Comparison of ENCODE assay signal across 8 cellular contexts in genomic region chr19:47514151-47514868, GRCh38.
DNase-seq lines count a peak whose midpoint lies in the region; ATAC-seq and TF ChIP-seq lines count a peak whose summit lies in the region.

No MANE protein-coding gene starts in this region.

- ATAC-seq in HG02588 (IDR thresholded peaks at IDR 0.05; ENCODE audit: unreplicated experiment): no peak

- peak overlapping the region; percentile 98 for H3K27ac Mint-ChIP-seq in activated naive CD4-positive, alpha-beta T cell treated with anti-CD3 and anti-CD28 coated beads, Interleukin-2, amount 10 ng/mL, durations not matched to agents 7 days and 5 days

- H3K4me3 ChIP-seq in fibroblast of mammary gland (ENCODE audit: control insufficient read depth, low read depth, low read length): peak overlapping the region; percentile 100
- H3K4me3 ChIP-seq in retinal pigment epithelial cell (ENCODE audit: low read length): peak overlapping the region; percentile 99

- peak overlapping the region; percentile 98 for H3K4me3 Mint-ChIP-seq in activated naive CD4-positive, alpha-beta T cell treated with anti-CD3 and anti-CD28 coated beads, Interleukin-2, amount 10 ng/mL, durations not matched to agents 7 days and 5 days

- peak; percentile 26 for DNase-seq in activated naive CD4-positive, alpha-beta T cell treated with anti-CD3 and anti-CD28 coated beads, Interleukin-2, amount 10 ng/mL, durations not matched to agents 7 days and 5 days
- DNase-seq in activated naive CD4-positive, alpha-beta T cell treated with Interleukin-2 at 50 U/mL for 16 hours: no peak
- DNase-seq in T follicular helper cell (ENCODE audit: low read depth): peak; percentile 12
- DNase-seq in fibroblast of mammary gland (ENCODE audit: low read depth): no peak
- DNase-seq in retinal pigment epithelial cell (ENCODE audit: low read depth): no peak
- no peak for DNase-seq in cortex of kidney (lab: John Stamatoyannopoulos, UW)
- no peak for DNase-seq in HuH-7 (ENCODE audit: low spot score)

- CTCF ChIA-PET in activated naive CD4-positive, alpha-beta T cell treated with anti-CD3 and anti-CD28 coated beads, Interleukin-2, amount 10 ng/mL, durations not matched to agents 7 days and 5 days (lab: Charles Lee): interaction anchor here (1.0 to 3.0 kb wide), 3 partner anchors 78 to 195 kb away, joined by 3 to 14 read pairs (median 3); no protein-coding TSS in a partner anchor

- peaks cover 8% of the 10 kb centered on the region for H3K27me3 Mint-ChIP-seq in activated naive CD4-positive, alpha-beta T cell treated with anti-CD3 and anti-CD28 coated beads, Interleukin-2, amount 10 ng/mL, durations not matched to agents 7 days and 5 days

- no peaks in the 10 kb centered on the region for H3K9me3 Mint-ChIP-seq in activated naive CD4-positive, alpha-beta T cell treated with anti-CD3 and anti-CD28 coated beads, Interleukin-2, amount 10 ng/mL, durations not matched to agents 7 days and 5 days

- TF ChIP-seq CTCF in fibroblast of mammary gland (conservative IDR thresholded peaks at IDR 0.05; ENCODE audit: control insufficient read depth, insufficient read depth, low read depth, low read length) (no peak), retinal pigment epithelial cell (conservative IDR thresholded peaks at IDR 0.05; ENCODE audit: low read depth, low read length) (no peak)

- peaks cover 89% of the 10 kb centered on the region for H3K4me1 Mint-ChIP-seq in activated naive CD4-positive, alpha-beta T cell treated with anti-CD3 and anti-CD28 coated beads, Interleukin-2, amount 10 ng/mL, durations not matched to agents 7 days and 5 days

- peaks cover 16% of the 10 kb centered on the region for H3K36me3 Mint-ChIP-seq in activated naive CD4-positive, alpha-beta T cell treated with anti-CD3 and anti-CD28 coated beads, Interleukin-2, amount 10 ng/mL, durations not matched to agents 7 days and 5 days

Comparison
In these comparisons a context has a peak if more than half of its experiments do, and no peak if none do; other contexts are left out.
1. DNase-seq: peak in activated naive CD4-positive, alpha-beta T cell treated with anti-CD3 and anti-CD28 coated beads, Interleukin-2, amount 10 ng/mL, durations not matched to agents 7 days and 5 days (single experiment) and T follicular helper cell (single experiment); none in activated naive CD4-positive, alpha-beta T cell treated with Interleukin-2 at 50 U/mL for 16 hours (single experiment), fibroblast of mammary gland (single experiment), retinal pigment epithelial cell (single experiment), cortex of kidney (single experiment) and HuH-7 (single experiment).